Comparison of ENCODE assay signal across 18 cellular contexts in the genomic region with DNA sequence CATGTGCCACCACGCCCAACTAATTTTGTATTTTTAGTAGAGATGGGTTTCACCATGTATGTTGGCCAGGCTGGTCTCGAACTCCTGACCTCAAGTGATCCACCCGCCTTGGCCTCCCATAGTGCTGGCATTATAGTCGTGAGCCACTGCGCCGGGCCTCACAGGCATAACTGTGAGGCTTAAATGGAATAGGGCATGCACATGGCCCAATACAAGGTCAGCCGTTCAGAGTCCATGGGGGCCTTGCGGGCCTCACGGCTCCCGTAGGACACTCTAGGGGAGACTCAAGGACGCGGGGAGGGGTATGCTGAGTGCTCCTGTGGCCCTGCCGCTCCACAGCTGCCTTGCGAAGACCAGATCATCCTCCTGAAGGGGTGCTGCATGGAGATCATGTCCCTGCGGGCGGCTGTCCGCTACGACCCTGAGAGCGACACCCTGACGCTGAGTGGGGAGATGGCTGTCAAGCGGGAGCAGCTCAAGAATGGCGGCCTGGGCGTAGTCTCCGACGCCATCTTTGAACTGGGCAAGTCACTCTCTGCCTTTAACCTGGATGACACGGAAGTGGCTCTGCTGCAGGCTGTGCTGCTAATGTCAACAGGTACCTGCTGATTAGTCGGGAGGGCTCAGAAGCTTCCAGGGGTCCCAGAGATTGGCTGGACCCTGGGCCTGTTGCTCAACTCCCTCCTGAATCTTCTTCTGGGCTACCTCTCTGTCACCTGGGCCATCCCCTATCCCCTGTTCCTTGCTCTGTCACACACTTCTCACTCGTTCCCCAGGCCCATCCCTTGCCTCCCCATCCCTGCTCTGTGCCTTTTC. TPM values are rescaled to one million over a fixed set of nuclear protein-coding genes. Genes with fewer than 3 reads are reported as not detected.
DNase-seq lines count a peak whose midpoint lies in the region; ATAC-seq, FAIRE-seq and TF ChIP-seq lines count a peak whose summit lies in the region.
"Had no signal": no experiment of that assay in that cellular context is flagged by ENCODE, and none has a peak within 500 bp of the region (broad histone marks: within the 10 kb centered on the region; RNA-seq: fewer than 3 reads in every experiment).

No MANE protein-coding gene starts in this region.

- H3K4me1 ChIP-seq in HepG2 (ENCODE audit: insufficient read depth, low read length) (0 out of 2 replicates have a peak, but pooled peaks cover 13% of the 10 kb centered on the region), right lobe of liver (no peaks in the 10 kb centered on the region), hepatocyte (ENCODE audit: insufficient read depth) (no peaks in the 10 kb centered on the region)

- no peak for TF ChIP-seq EP300 in HepG2 (IDR thresholded peaks at IDR 0.05; ENCODE audit: low read depth in 2 of 2, low read length in 2 of 2)
- TF ChIP-seq EP300 in HepG2 (CRISPR knock-in tag; IDR thresholded peaks at IDR 0.05; ENCODE audit: borderline replicate concordance): no peak

- BruUV-seq in HepG2 (replicated peaks; lab: Mats Ljungman, UMichigan): no TSS peak

- H3K27me3 ChIP-seq in HepG2 (ENCODE audit: control insufficient read depth in 1 of 2, insufficient read depth in 2 of 2, low read length in 2 of 2) (no peaks in the 10 kb centered on the region), right lobe of liver (no peaks in the 10 kb centered on the region), hepatocyte (no peaks in the 10 kb centered on the region)

- no peaks in the 10 kb centered on the region for H4K20me1 ChIP-seq in HepG2 (ENCODE audit: insufficient read depth, low read length)
- no peaks in the 10 kb centered on the region for H4K20me1 ChIP-seq in hepatocyte (ENCODE audit: insufficient read depth, poor library complexity, severe bottlenecking)

- no peak overlapping the region for H3K9ac ChIP-seq in HepG2 (ENCODE audit: insufficient read depth, low read depth, low read length)

- TF ChIP-seq RAD21 in HepG2 (CRISPR knock-in tag; IDR thresholded peaks at IDR 0.05): no peak

- WGBS in HepG2 (ENCODE audit: low lambda C conversion rate): 94% methylated on average over 22 of the region's 28 CpGs
- 81% methylated on average over 2 of the region's 28 CpGs for WGBS in right lobe of liver (ENCODE audit: insufficient coverage, low coverage, low lambda C conversion rate, missing lambda C conversion rate)
- WGBS in hepatocyte (ENCODE audit: low lambda C conversion rate, missing lambda C conversion rate): 93% methylated on average over 28 of the region's 28 CpGs

- TF ChIP-seq CTCF in HepG2 (CRISPR knock-in tag; IDR thresholded peaks at IDR 0.05) (no peak), right lobe of liver (IDR thresholded peaks at IDR 0.05) (no peak), hepatocyte (IDR thresholded peaks at IDR 0.05; ENCODE audit: poor library complexity) (no peak)

- FAIRE-seq in HepG2 (lab: Jason Lieb, UNC) (no peak), urothelium cell line (lab: Jason Lieb, UNC) (peak; percentile 46)
- FAIRE-seq: frontal cortex had no signal

- CTCF ChIA-PET in HepG2 (lab: Yijun Ruan, JAX; ENCODE audit: low intra/inter-chr PET ratio, low total read pairs): no interaction called here

- ATAC-seq in HepG2 (no peak), right lobe of liver (no peak)
- ATAC-seq: activated CD8-positive, alpha-beta T cell treated with anti-CD3 and anti-CD28 coated beads for 36 hours; GM23338; left colon; mucosa of descending colon; right cardiac atrium had no signal

- no peak overlapping the region for H3K27ac ChIP-seq in HepG2 (ENCODE audit: extremely low read length, insufficient read depth, low read length)
- H3K27ac ChIP-seq in right lobe of liver: no peak overlapping the region
- H3K27ac ChIP-seq in hepatocyte: no peak overlapping the region
- H3K27ac ChIP-seq: VCaP had no signal

- in situ Hi-C loops in HepG2 (cut with HindIII; ENCODE audit: extremely low pct_ligation_motif_present, low pct_unique_long_range_greater_than_20kb): loop anchor here (5.0 kb wide), 1 partner anchor 51 kb away; no protein-coding TSS in a partner anchor

- intact Hi-C loops in HepG2 (cut with micrococcal nuclease; ENCODE audit: unreplicated experiment) (no loop called here), right lobe of liver (cut with DNase I) (loop anchor here in 1 of 2 donors (10.0 kb wide), 1 partner anchor 73 kb away; a partner anchor contains a TSS)

- H2AFZ ChIP-seq in HepG2 (ENCODE audit: low read length) (no peak overlapping the region), hepatocyte (no peak overlapping the region)
- H2AFZ ChIP-seq: GM23338 had no signal

- POLR2A ChIA-PET in HepG2 (lab: Yijun Ruan, JAX): interaction anchor here (1.5 to 2.7 kb wide), 3 partner anchors 11 to 25 kb away, joined by 5 to 9 read pairs (median 9); a partner anchor contains a TSS

- H3K36me3 ChIP-seq in HepG2 (replicated peaks in 1 of 2; ENCODE audit: control insufficient read depth in 1 of 2, insufficient read depth in 2 of 2, low read length in 2 of 2) (peaks cover 21 to 49% of the 10 kb centered on the region in 2 experiments), right lobe of liver (peaks cover 0 to 21% (median 2%) of the 10 kb centered on the region in 4 donors), hepatocyte (replicated peaks; ENCODE audit: insufficient read depth, low read depth) (no peaks in the 10 kb centered on the region)

- H3K4me2 ChIP-seq in HepG2 (ENCODE audit: low read depth, low read length) (no peak overlapping the region), hepatocyte (no peak overlapping the region)
- H3K4me2 ChIP-seq: GM23338 had no signal

- DNase-seq in HepG2 (ENCODE audit: low spot score): no peak
- DNase-seq in right lobe of liver: no peak
- peak; percentile 57 for DNase-seq in islet precursor cell
- no peak for DNase-seq in urothelium cell line (ENCODE audit: low spot score)
- no peak for DNase-seq in cerebellar cortex (ENCODE audit: low spot score)
- no peak for DNase-seq in hepatocyte (ENCODE audit: low spot score)
- DNase-seq: activated CD8-positive, alpha-beta T cell treated with anti-CD3 and anti-CD28 coated beads for 36 hours; activated T-cell treated with anti-CD3 and anti-CD28 coated beads, Interleukin-2, amount 50 U/mL, for 48 hours; CD4-positive, alpha-beta T cell; left colon; mucosa of descending colon; NCI-H1417 treated with DMSO at 0.1 percent for 48 hours; NCI-H69; SHP77 had no signal

- H3K4me3 ChIP-seq in HepG2 (replicated peaks in 1 of 3; ENCODE audit: insufficient read depth in 1 of 3, low read depth in 2 of 3, low read length in 3 of 3): no peak overlapping the region
- H3K4me3 ChIP-seq in right lobe of liver: no peak overlapping the region
- H3K4me3 ChIP-seq in hepatocyte: no peak overlapping the region
- H3K4me3 ChIP-seq: GM23338, mucosa of descending colon had no signal

- H3K9me2 ChIP-seq in hepatocyte (replicated peaks; ENCODE audit: insufficient read depth): no peaks in the 10 kb centered on the region

- H3K79me2 ChIP-seq in HepG2 (ENCODE audit: insufficient read depth, low read length): no peaks in the 10 kb centered on the region
- H3K79me2 ChIP-seq in hepatocyte: no peaks in the 10 kb centered on the region

- H3K9me3 ChIP-seq in HepG2 (ENCODE audit: low read length) (no peaks in the 10 kb centered on the region), right lobe of liver (no peaks in the 10 kb centered on the region), hepatocyte (ENCODE audit: low read depth) (no peaks in the 10 kb centered on the region)
- H3K9me3 ChIP-seq: mucosa of descending colon had no signal

- TF ChIP-seq POLR2A in HepG2 (IDR thresholded peaks at IDR 0.05; ENCODE audit: insufficient read depth in 1 of 2, low read depth in 2 of 2, low read length in 2 of 2): no peak
- TF ChIP-seq POLR2A in right lobe of liver (IDR thresholded peaks at IDR 0.05): no peak

RNA-seq across cellular contexts. Expression of a gene that starts 12.3 kb away (rescaled TPM):
- total RNA-seq in HepG2 (2016; rRNA removed; fragmentation: Illumina TruSeq; extraction: Trizol) (1.4 and 2.1 TPM in 2 replicates), right lobe of liver (10 to 100 TPM in 4 of 6 experiments, 1 to 10 TPM in 2; 6.9 to 29.8 (median 16.0) TPM), hepatocyte (2.3 and 3.0 TPM in 2 replicates)
- 0.88 and 1.1 TPM in 2 replicates for total RNA-seq in HepG2 (2016; cell fraction: cytosol; rRNA removed; fragmentation: Illumina TruSeq; extraction: Trizol; ENCODE audit: low read depth)
- total RNA-seq in HepG2 (2016; cell fraction: insoluble cytoplasmic fraction; rRNA removed; fragmentation: Illumina TruSeq; extraction: Trizol): 1.2 and 1.8 TPM in 2 replicates
- 2.2 and 2.4 TPM in 2 replicates for total RNA-seq in HepG2 (2016; cell fraction: membrane; rRNA removed; fragmentation: Illumina TruSeq; extraction: Trizol)
- total RNA-seq in HepG2 (2016; cell fraction: nucleus; rRNA removed; fragmentation: Illumina TruSeq; extraction: Trizol): 3.4 and 4.3 TPM in 2 replicates
- polyA plus RNA-seq in HepG2 (2011; rRNA removed) (2.7 and 3.6 TPM in 2 replicates), hepatocyte (6.9 and 7.1 TPM in 2 replicates)
- polyA plus RNA-seq in HepG2 (2011; cell fraction: cytosol; rRNA removed): 1.5 and 1.6 TPM in 2 replicates
- polyA plus RNA-seq in HepG2 (2011; cell fraction: nucleus; rRNA removed): 20.3 and 22.7 TPM in 2 replicates
- 11.1 and 19.6 TPM in 2 replicates for polyA plus RNA-seq in HepG2 (2012)
- 0.95 and 1.1 TPM in 2 replicates for polyA plus RNA-seq in HepG2 (2016; cell fraction: cytosol; fragmentation: Illumina TruSeq; extraction: Trizol; ENCODE audit: low read depth)
- polyA plus RNA-seq in HepG2 (2016; cell fraction: insoluble cytoplasmic fraction; fragmentation: Illumina TruSeq; extraction: Trizol; ENCODE audit: low read depth): 3.8 and 5.8 TPM in 2 replicates
- polyA plus RNA-seq in HepG2 (2016; cell fraction: membrane; fragmentation: Illumina TruSeq; extraction: Trizol; ENCODE audit: low read depth): 2.5 and 3.4 TPM in 2 replicates
- polyA plus RNA-seq in HepG2 (2016; cell fraction: nucleus; fragmentation: Illumina TruSeq; extraction: Trizol; ENCODE audit: insufficient read depth, low read depth): 9.5 and 10.0 TPM in 2 replicates
- 3.3 and 6.7 TPM in 2 replicates for polyA minus RNA-seq in HepG2 (2011; rRNA and poly(A)+ RNA removed; ENCODE audit: low replicate concordance)
- polyA minus RNA-seq in HepG2 (2011; cell fraction: cytosol; rRNA and poly(A)+ RNA removed): 4.5 and 6.5 TPM in 2 replicates
- polyA minus RNA-seq in HepG2 (2011; cell fraction: nucleus; rRNA and poly(A)+ RNA removed): 7.6 and 8.1 TPM in 2 replicates

RNA-seq across cellular contexts. Expression of a gene that starts 25.3 kb away (rescaled TPM):
- total RNA-seq in HepG2 (2016; rRNA removed; fragmentation: Illumina TruSeq; extraction: Trizol) (9.9 and 10.4 TPM in 2 replicates), right lobe of liver (1 to 10 TPM; 3.7 to 9.4 (median 7.7) TPM), hepatocyte (35.3 and 40.2 TPM in 2 replicates)
- total RNA-seq in HepG2 (2016; cell fraction: cytosol; rRNA removed; fragmentation: Illumina TruSeq; extraction: Trizol; ENCODE audit: low read depth): 4.9 and 5.0 TPM in 2 replicates
- total RNA-seq in HepG2 (2016; cell fraction: insoluble cytoplasmic fraction; rRNA removed; fragmentation: Illumina TruSeq; extraction: Trizol): 8.1 and 10.9 TPM in 2 replicates
- total RNA-seq in HepG2 (2016; cell fraction: membrane; rRNA removed; fragmentation: Illumina TruSeq; extraction: Trizol): 12.8 TPM in 2 replicates
- 5.9 and 6.8 TPM in 2 replicates for total RNA-seq in HepG2 (2016; cell fraction: nucleus; rRNA removed; fragmentation: Illumina TruSeq; extraction: Trizol)
- polyA plus RNA-seq in HepG2 (2011; rRNA removed) (8.0 and 8.6 TPM in 2 replicates), hepatocyte (20.7 and 22.5 TPM in 2 replicates)
- polyA plus RNA-seq in HepG2 (2011; cell fraction: cytosol; rRNA removed): 7.7 and 8.0 TPM in 2 replicates
- polyA plus RNA-seq in HepG2 (2011; cell fraction: nucleus; rRNA removed): 12.1 and 13.6 TPM in 2 replicates
- polyA plus RNA-seq in HepG2 (2012): 11.6 and 15.5 TPM in 2 replicates
- 4.3 TPM in 2 replicates for polyA plus RNA-seq in HepG2 (2016; cell fraction: cytosol; fragmentation: Illumina TruSeq; extraction: Trizol; ENCODE audit: low read depth)
- 8.0 and 12.4 TPM in 2 replicates for polyA plus RNA-seq in HepG2 (2016; cell fraction: insoluble cytoplasmic fraction; fragmentation: Illumina TruSeq; extraction: Trizol; ENCODE audit: low read depth)
- polyA plus RNA-seq in HepG2 (2016; cell fraction: membrane; fragmentation: Illumina TruSeq; extraction: Trizol; ENCODE audit: low read depth): 9.9 and 10.7 TPM in 2 replicates
- polyA plus RNA-seq in HepG2 (2016; cell fraction: nucleus; fragmentation: Illumina TruSeq; extraction: Trizol; ENCODE audit: insufficient read depth, low read depth): 11.5 and 12.3 TPM in 2 replicates
- polyA minus RNA-seq in HepG2 (2011; rRNA and poly(A)+ RNA removed; ENCODE audit: low replicate concordance): 14.3 and 17.9 TPM in 2 replicates
- 5.3 and 7.4 TPM in 2 replicates for polyA minus RNA-seq in HepG2 (2011; cell fraction: cytosol; rRNA and poly(A)+ RNA removed)
- 7.2 and 7.5 TPM in 2 replicates for polyA minus RNA-seq in HepG2 (2011; cell fraction: nucleus; rRNA and poly(A)+ RNA removed)

RNA-seq across cellular contexts. Expression of a gene that starts 33.7 kb away (rescaled TPM):
- total RNA-seq in HepG2 (2016; rRNA removed; fragmentation: Illumina TruSeq; extraction: Trizol) (76.1 and 88.5 TPM in 2 replicates), right lobe of liver (10 to 100 TPM; 31.1 to 43.8 (median 36.0) TPM), hepatocyte (71.9 and 81.6 TPM in 2 replicates)
- total RNA-seq in HepG2 (2016; cell fraction: cytosol; rRNA removed; fragmentation: Illumina TruSeq; extraction: Trizol; ENCODE audit: low read depth): 23.3 and 23.6 TPM in 2 replicates
- total RNA-seq in HepG2 (2016; cell fraction: insoluble cytoplasmic fraction; rRNA removed; fragmentation: Illumina TruSeq; extraction: Trizol): 62.6 and 89.2 TPM in 2 replicates
- total RNA-seq in HepG2 (2016; cell fraction: membrane; rRNA removed; fragmentation: Illumina TruSeq; extraction: Trizol): 50.5 and 57.1 TPM in 2 replicates
- 82.0 and 93.0 TPM in 2 replicates for total RNA-seq in HepG2 (2016; cell fraction: nucleus; rRNA removed; fragmentation: Illumina TruSeq; extraction: Trizol)
- polyA plus RNA-seq in HepG2 (2011; rRNA removed) (54.6 and 63.8 TPM in 2 replicates), hepatocyte (26.7 and 31.4 TPM in 2 replicates)
- polyA plus RNA-seq in HepG2 (2011; cell fraction: cytosol; rRNA removed): 19.7 and 28.8 TPM in 2 replicates
- polyA plus RNA-seq in HepG2 (2011; cell fraction: nucleus; rRNA removed): 90.9 and 114 TPM in 2 replicates
- 89.3 and 98.8 TPM in 2 replicates for polyA plus RNA-seq in HepG2 (2012)
- polyA plus RNA-seq in HepG2 (2016; cell fraction: cytosol; fragmentation: Illumina TruSeq; extraction: Trizol; ENCODE audit: low read depth): 10.1 and 10.5 TPM in 2 replicates
- polyA plus RNA-seq in HepG2 (2016; cell fraction: insoluble cytoplasmic fraction; fragmentation: Illumina TruSeq; extraction: Trizol; ENCODE audit: low read depth): 77.5 and 94.3 TPM in 2 replicates
- polyA plus RNA-seq in HepG2 (2016; cell fraction: membrane; fragmentation: Illumina TruSeq; extraction: Trizol; ENCODE audit: low read depth): 34.7 and 36.6 TPM in 2 replicates
- 173 TPM in 2 replicates for polyA plus RNA-seq in HepG2 (2016; cell fraction: nucleus; fragmentation: Illumina TruSeq; extraction: Trizol; ENCODE audit: insufficient read depth, low read depth)
- polyA minus RNA-seq in HepG2 (2011; rRNA and poly(A)+ RNA removed; ENCODE audit: low replicate concordance): 21.1 and 21.8 TPM in 2 replicates
- 50.3 and 50.4 TPM in 2 replicates for polyA minus RNA-seq in HepG2 (2011; cell fraction: cytosol; rRNA and poly(A)+ RNA removed)
- 107 and 131 TPM in 2 replicates for polyA minus RNA-seq in HepG2 (2011; cell fraction: nucleus; rRNA and poly(A)+ RNA removed)

RNA-seq across cellular contexts. Expression of a gene that starts 33.9 kb away (rescaled TPM):
- total RNA-seq in HepG2 (2016; rRNA removed; fragmentation: Illumina TruSeq; extraction: Trizol) (51.1 and 66.5 TPM in 2 replicates), right lobe of liver (10 to 100 TPM; 29.0 to 38.2 (median 35.9) TPM), hepatocyte (55.7 and 66.8 TPM in 2 replicates)
- total RNA-seq in HepG2 (2016; cell fraction: cytosol; rRNA removed; fragmentation: Illumina TruSeq; extraction: Trizol; ENCODE audit: low read depth): 14.5 and 17.6 TPM in 2 replicates
- total RNA-seq in HepG2 (2016; cell fraction: insoluble cytoplasmic fraction; rRNA removed; fragmentation: Illumina TruSeq; extraction: Trizol): 50.7 and 65.1 TPM in 2 replicates
- 26.0 and 27.2 TPM in 2 replicates for total RNA-seq in HepG2 (2016; cell fraction: membrane; rRNA removed; fragmentation: Illumina TruSeq; extraction: Trizol)
- 65.1 and 70.6 TPM in 2 replicates for total RNA-seq in HepG2 (2016; cell fraction: nucleus; rRNA removed; fragmentation: Illumina TruSeq; extraction: Trizol)
- polyA plus RNA-seq in HepG2 (2011; rRNA removed) (67.7 and 78.0 TPM in 2 replicates), hepatocyte (69.8 and 69.9 TPM in 2 replicates)
- 28.7 and 32.2 TPM in 2 replicates for polyA plus RNA-seq in HepG2 (2011; cell fraction: cytosol; rRNA removed)
- polyA plus RNA-seq in HepG2 (2011; cell fraction: nucleus; rRNA removed): 613 and 896 TPM in 2 replicates
- polyA plus RNA-seq in HepG2 (2012): 70.6 and 74.6 TPM in 2 replicates
- 9.7 and 12.0 TPM in 2 replicates for polyA plus RNA-seq in HepG2 (2016; cell fraction: cytosol; fragmentation: Illumina TruSeq; extraction: Trizol; ENCODE audit: low read depth)
- polyA plus RNA-seq in HepG2 (2016; cell fraction: insoluble cytoplasmic fraction; fragmentation: Illumina TruSeq; extraction: Trizol; ENCODE audit: low read depth): 46.8 and 59.5 TPM in 2 replicates
- 20.4 and 23.8 TPM in 2 replicates for polyA plus RNA-seq in HepG2 (2016; cell fraction: membrane; fragmentation: Illumina TruSeq; extraction: Trizol; ENCODE audit: low read depth)
- 182 and 188 TPM in 2 replicates for polyA plus RNA-seq in HepG2 (2016; cell fraction: nucleus; fragmentation: Illumina TruSeq; extraction: Trizol; ENCODE audit: insufficient read depth, low read depth)
- 133 and 240 TPM in 2 replicates for polyA minus RNA-seq in HepG2 (2011; rRNA and poly(A)+ RNA removed; ENCODE audit: low replicate concordance)
- 49.1 and 58.4 TPM in 2 replicates for polyA minus RNA-seq in HepG2 (2011; cell fraction: cytosol; rRNA and poly(A)+ RNA removed)
- polyA minus RNA-seq in HepG2 (2011; cell fraction: nucleus; rRNA and poly(A)+ RNA removed): 159 and 161 TPM in 2 replicates

RNA-seq across cellular contexts. Expression of a gene that starts 52.2 kb away (rescaled TPM):
- total RNA-seq in HepG2 (2016; rRNA removed; fragmentation: Illumina TruSeq; extraction: Trizol): 29.6 and 30.8 TPM in 2 replicates
- 27.8 and 32.3 TPM in 2 replicates for total RNA-seq in HepG2 (2016; cell fraction: cytosol; rRNA removed; fragmentation: Illumina TruSeq; extraction: Trizol; ENCODE audit: low read depth)
- total RNA-seq in HepG2 (2016; cell fraction: insoluble cytoplasmic fraction; rRNA removed; fragmentation: Illumina TruSeq; extraction: Trizol): 26.4 and 32.2 TPM in 2 replicates
- total RNA-seq in HepG2 (2016; cell fraction: membrane; rRNA removed; fragmentation: Illumina TruSeq; extraction: Trizol): 28.8 and 30.1 TPM in 2 replicates
- total RNA-seq in HepG2 (2016; cell fraction: nucleus; rRNA removed; fragmentation: Illumina TruSeq; extraction: Trizol): 30.8 and 38.1 TPM in 2 replicates
- polyA plus RNA-seq in HepG2 (2011; rRNA removed): 60.9 and 62.9 TPM in 2 replicates
- polyA plus RNA-seq in HepG2 (2011; cell fraction: cytosol; rRNA removed): 25.1 and 35.9 TPM in 2 replicates
- polyA plus RNA-seq in HepG2 (2011; cell fraction: nucleus; rRNA removed): 142 and 152 TPM in 2 replicates
- polyA plus RNA-seq in HepG2 (2012): 70.7 and 76.1 TPM in 2 replicates
- 5.4 and 6.1 TPM in 2 replicates for polyA plus RNA-seq in HepG2 (2016; cell fraction: cytosol; fragmentation: Illumina TruSeq; extraction: Trizol; ENCODE audit: low read depth)
- polyA plus RNA-seq in HepG2 (2016; cell fraction: insoluble cytoplasmic fraction; fragmentation: Illumina TruSeq; extraction: Trizol; ENCODE audit: low read depth): 32.0 and 41.3 TPM in 2 replicates
- 18.7 and 20.0 TPM in 2 replicates for polyA plus RNA-seq in HepG2 (2016; cell fraction: membrane; fragmentation: Illumina TruSeq; extraction: Trizol; ENCODE audit: low read depth)
- 74.6 and 84.0 TPM in 2 replicates for polyA plus RNA-seq in HepG2 (2016; cell fraction: nucleus; fragmentation: Illumina TruSeq; extraction: Trizol; ENCODE audit: insufficient read depth, low read depth)
- polyA minus RNA-seq in HepG2 (2011; rRNA and poly(A)+ RNA removed; ENCODE audit: low replicate concordance): 60.8 and 70.8 TPM in 2 replicates
- 20.8 and 24.8 TPM in 2 replicates for polyA minus RNA-seq in HepG2 (2011; cell fraction: cytosol; rRNA and poly(A)+ RNA removed)
- 59.5 and 60.8 TPM in 2 replicates for polyA minus RNA-seq in HepG2 (2011; cell fraction: nucleus; rRNA and poly(A)+ RNA removed)
- 10 to 100 TPM; 19.6 to 31.5 (median 25.9) TPM for total RNA-seq in right lobe of liver
- total RNA-seq in hepatocyte: 26.7 and 30.2 TPM in 2 replicates
- polyA plus RNA-seq in hepatocyte: 33.0 and 37.5 TPM in 2 replicates
